23 cellular contexts compared by ENCODE assay signal in the genomic region with DNA sequence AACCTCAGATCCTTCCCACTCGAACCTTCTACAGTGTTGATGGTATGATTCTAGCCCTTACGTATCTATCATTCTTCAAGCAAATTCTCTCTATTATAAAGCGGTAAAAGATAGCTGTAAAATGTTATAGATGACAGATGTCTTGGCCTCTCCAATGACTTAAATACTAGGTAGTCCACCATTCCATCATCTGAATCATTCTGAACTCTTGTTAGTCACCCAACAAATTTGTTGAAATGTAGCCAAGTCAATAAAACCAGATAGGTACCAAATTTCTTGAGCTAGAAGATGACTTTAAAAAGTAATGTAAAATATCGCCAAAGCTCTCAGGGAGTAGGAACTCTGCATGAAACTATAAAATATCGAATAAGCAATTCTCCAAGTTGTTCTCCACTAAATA. TPM values are rescaled to one million over a fixed set of nuclear protein-coding genes. Genes with fewer than 3 reads are reported as not detected.
A peak's percentile ranks its signal among the peaks of the same experiment; 100 is the strongest.
DNase-seq lines count a peak whose midpoint lies in the region.
"Had no signal": no experiment of that assay in that cellular context is flagged by ENCODE, and none has a peak within 500 bp of the region (broad histone marks: within the 10 kb centered on the region; RNA-seq: fewer than 3 reads in every experiment).

No MANE protein-coding gene starts in this region.

- no peaks in the 10 kb centered on the region for H3K27me3 Mint-ChIP-seq in activated CD4-positive, alpha-beta memory T cell treated with anti-CD3 and anti-CD28 coated beads, Interleukin-2, amount 10 ng/mL, durations not matched to agents 7 days and 5 days
- H3K27me3 Mint-ChIP-seq in immature natural killer cell (ENCODE audit: low read depth in 3 of 3): peaks cover 2 to 5% (median 2%) of the 10 kb centered on the region in 3 donors
- H3K27me3 Mint-ChIP-seq: stimulated activated naive CD8-positive, alpha-beta T cell treated with anti-CD3 and anti-CD28 coated beads, Interleukin-15, Interleukin-2, amounts not matched to agents 100 ng/mL and 50 ng/mL, for 24 hours had no signal

- DNase-seq in NCI-H1105 treated with DMSO at 0.1 percent for 48 hours (lab: John Stamatoyannopoulos, UW) (peak; percentile 47), NCI-H1105 (lab: John Stamatoyannopoulos, UW) (no peak), RKO (ENCODE audit: low spot score) (peak; percentile 25), epithelial cell of prostate (ENCODE audit: low read depth, low spot score) (no peak), NCI-H2029 (lab: John Stamatoyannopoulos, UW) (no peak), immature natural killer cell (no peak), NCI-H1417 treated with DMSO at 0.1 percent for 48 hours (lab: John Stamatoyannopoulos, UW) (no peak)
- DNase-seq in activated CD4-positive, alpha-beta memory T cell treated with anti-CD3 and anti-CD28 coated beads, Interleukin-2, amount 10 ng/mL, durations not matched to agents 7 days and 5 days: no peak
- DNase-seq: activated CD4-positive, CD25-positive, alpha-beta regulatory T cell; activated CD8-positive, alpha-beta memory T cell treated with anti-CD3 and anti-CD28 coated beads for 24 hours; activated T-cell treated with anti-CD3 and anti-CD28 coated beads, Interleukin-2, amount 50 U/mL, for 48 hours; Calu3; cortex of kidney; left colon; natural killer cell; NCI-H1092; posterior cingulate gyrus; T-helper 9 cell had no signal

- POLR2A ChIA-PET in activated CD4-positive, alpha-beta memory T cell treated with anti-CD3 and anti-CD28 coated beads, Interleukin-2, amount 10 ng/mL, durations not matched to agents 7 days and 5 days (lab: Charles Lee): no interaction called here

- no peaks in the 10 kb centered on the region for H3K36me3 Mint-ChIP-seq in activated CD4-positive, alpha-beta memory T cell treated with anti-CD3 and anti-CD28 coated beads, Interleukin-2, amount 10 ng/mL, durations not matched to agents 7 days and 5 days (ENCODE audit: low read depth)
- H3K36me3 Mint-ChIP-seq in immature natural killer cell: peaks cover 0 to 4% (median 0%) of the 10 kb centered on the region in 3 donors
- H3K36me3 Mint-ChIP-seq: activated naive CD4-positive, alpha-beta T cell treated with anti-CD3 and anti-CD28 coated beads, Interleukin-2, amount 50 U/mL, for 24 hours; natural killer cell had no signal

- H3K4me3 Mint-ChIP-seq in activated CD4-positive, alpha-beta memory T cell treated with anti-CD3 and anti-CD28 coated beads, Interleukin-2, amount 10 ng/mL, durations not matched to agents 7 days and 5 days: no peak overlapping the region
- no peak overlapping the region for H3K4me3 Mint-ChIP-seq in immature natural killer cell
- H3K4me3 Mint-ChIP-seq: activated naive CD4-positive, alpha-beta T cell treated with anti-CD3 and anti-CD28 coated beads, Interleukin-2, amount 50 U/mL, for 24 hours; natural killer cell; stimulated activated naive CD8-positive, alpha-beta T cell treated with anti-CD3 and anti-CD28 coated beads, Interleukin-15, Interleukin-2, amounts not matched to agents 100 ng/mL and 50 ng/mL, for 24 hours had no signal

- H3K27ac Mint-ChIP-seq in activated CD4-positive, alpha-beta memory T cell treated with anti-CD3 and anti-CD28 coated beads, Interleukin-2, amount 10 ng/mL, durations not matched to agents 7 days and 5 days: no peak overlapping the region
- H3K27ac Mint-ChIP-seq in immature natural killer cell: no peak overlapping the region
- H3K27ac Mint-ChIP-seq: activated naive CD4-positive, alpha-beta T cell treated with anti-CD3 and anti-CD28 coated beads, Interleukin-2, amount 50 U/mL, for 24 hours; natural killer cell; stimulated activated naive CD8-positive, alpha-beta T cell treated with anti-CD3 and anti-CD28 coated beads, Interleukin-15, Interleukin-2, amounts not matched to agents 100 ng/mL and 50 ng/mL, for 24 hours had no signal

- H3K9me3 Mint-ChIP-seq in activated CD4-positive, alpha-beta memory T cell treated with anti-CD3 and anti-CD28 coated beads, Interleukin-2, amount 10 ng/mL, durations not matched to agents 7 days and 5 days: peaks cover 7% of the 10 kb centered on the region
- no peaks in the 10 kb centered on the region for H3K9me3 Mint-ChIP-seq in immature natural killer cell
- H3K9me3 Mint-ChIP-seq: activated naive CD4-positive, alpha-beta T cell treated with anti-CD3 and anti-CD28 coated beads, Interleukin-2, amount 50 U/mL, for 24 hours; natural killer cell; stimulated activated naive CD8-positive, alpha-beta T cell treated with anti-CD3 and anti-CD28 coated beads, Interleukin-15, Interleukin-2, amounts not matched to agents 100 ng/mL and 50 ng/mL, for 24 hours had no signal

- peak overlapping the region; percentile 43 for H3K27ac ChIP-seq in epithelial cell of prostate
- H3K27ac ChIP-seq: 22Rv1, BLaER1, SK-N-MC had no signal

- no peaks in the 10 kb centered on the region for H3K4me1 Mint-ChIP-seq in activated CD4-positive, alpha-beta memory T cell treated with anti-CD3 and anti-CD28 coated beads, Interleukin-2, amount 10 ng/mL, durations not matched to agents 7 days and 5 days
- H3K4me1 Mint-ChIP-seq in immature natural killer cell: no peaks in the 10 kb centered on the region
- H3K4me1 Mint-ChIP-seq: activated naive CD4-positive, alpha-beta T cell treated with anti-CD3 and anti-CD28 coated beads, Interleukin-2, amount 50 U/mL, for 24 hours had no signal

- CTCF ChIA-PET in activated CD4-positive, alpha-beta memory T cell treated with anti-CD3 and anti-CD28 coated beads, Interleukin-2, amount 10 ng/mL, durations not matched to agents 7 days and 5 days (lab: Charles Lee): no interaction called here

RNA-seq across cellular contexts. Expression of a gene that starts 32.6 kb away (rescaled TPM):
- 100 to 1,000 TPM; 194 to 199 TPM for total RNA-seq in activated CD4-positive, alpha-beta memory T cell treated with anti-CD3 and anti-CD28 coated beads, Interleukin-2, amount 10 ng/mL, durations not matched to agents 7 days and 5 days
- 10 to 100 TPM; 20.8 to 39.4 (median 22.4) TPM for polyA plus RNA-seq in immature natural killer cell

Comparison
In these comparisons a context has a peak if more than half of its experiments do, and no peak if none do; other contexts are left out.
1. DNase-seq: peak in NCI-H1105 treated with DMSO at 0.1 percent for 48 hours (single experiment) and RKO (single experiment); none in NCI-H1105 (single experiment), epithelial cell of prostate (single experiment), NCI-H2029 (single experiment), activated CD4-positive, alpha-beta memory T cell treated with anti-CD3 and anti-CD28 coated beads, Interleukin-2, amount 10 ng/mL, durations not matched to agents 7 days and 5 days (single experiment), immature natural killer cell (0 of 3) and NCI-H1417 treated with DMSO at 0.1 percent for 48 hours (single experiment).